ENCODE assay signal across 15 cellular contexts in the genomic region with DNA sequence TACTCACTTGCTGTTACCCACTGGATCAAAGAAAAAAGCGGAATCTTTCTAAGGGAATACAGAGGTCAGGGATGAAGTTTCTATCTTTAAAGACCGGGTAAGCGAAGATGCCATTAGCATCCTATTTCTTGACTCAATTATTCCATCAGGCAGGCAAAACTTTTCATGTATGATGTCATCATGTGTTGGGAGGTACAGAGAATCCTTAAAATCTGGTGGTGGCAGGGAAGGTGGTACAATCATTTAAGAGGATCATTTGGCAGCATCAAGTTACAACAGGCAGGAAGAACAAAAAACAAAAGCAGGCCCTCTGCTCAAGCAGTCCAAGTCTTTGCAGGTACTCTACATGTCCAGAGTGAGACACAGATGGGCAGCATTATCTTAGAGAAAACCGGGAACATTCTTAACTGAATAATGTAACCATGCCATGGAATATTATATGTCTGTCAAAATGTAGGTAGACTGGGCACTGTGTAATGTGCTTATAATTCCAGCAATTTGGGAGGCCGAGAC. TPM values are rescaled to one million over a fixed set of nuclear protein-coding genes. Genes with fewer than 3 reads are reported as not detected.
DNase-seq lines count a peak whose midpoint lies in the region; ATAC-seq, FAIRE-seq and TF ChIP-seq lines count a peak whose summit lies in the region.
"Had no signal": no experiment of that assay in that cellular context is flagged by ENCODE, and none has a peak within 500 bp of the region (broad histone marks: within the 10 kb centered on the region; RNA-seq: fewer than 3 reads in every experiment).

No MANE protein-coding gene starts in this region.

- DNase-seq in HepG2 (ENCODE audit: low spot score): no peak
- DNase-seq in right lobe of liver: no peak
- no peak for DNase-seq in naive thymus-derived CD4-positive, alpha-beta T cell
- DNase-seq in type B pancreatic cell (ENCODE audit: extremely low spot score, unreplicated experiment): no peak
- no peak for DNase-seq in CD4-positive, alpha-beta memory T cell
- no peak for DNase-seq in NCI-H128 (lab: John Stamatoyannopoulos, UW; ENCODE audit: unreplicated experiment)
- no peak for DNase-seq in HK-2 (ENCODE audit: unreplicated experiment)
- DNase-seq: ACHN; CD8-positive, alpha-beta T cell; Karpas-422; NCI-H1417 treated with DMSO at 0.1 percent for 48 hours; NCI-H2081; NCI-H2227 treated with DMSO at 0.1 percent for 48 hours; PC-3 had no signal

- WGBS in HepG2 (ENCODE audit: low lambda C conversion rate): 95% methylated on average over 5 of the region's 5 CpGs
- 91% methylated on average over 5 of the region's 5 CpGs for WGBS in right lobe of liver (ENCODE audit: insufficient coverage, low coverage, low lambda C conversion rate, missing lambda C conversion rate)

- H3K27ac Mint-ChIP-seq in activated T-helper 17 cell treated with anti-CD3 and anti-CD28 coated beads, Interleukin-2, amount 50 U/mL, for 72 hours: peak overlapping the region; percentile 18
- peak overlapping the region in 6 of 9 donors; percentile 14 to 75 (median 36) for H3K27ac Mint-ChIP-seq in naive thymus-derived CD4-positive, alpha-beta T cell
- no peak overlapping the region for H3K27ac Mint-ChIP-seq in type B pancreatic cell
- H3K27ac Mint-ChIP-seq in CD4-positive, alpha-beta memory T cell: peak overlapping the region in 2 of 7 donors; percentile 12 to 19

- TF ChIP-seq POLR2A in HepG2 (IDR thresholded peaks at IDR 0.05; ENCODE audit: insufficient read depth in 1 of 2, low read depth in 2 of 2, low read length in 2 of 2): no peak
- no peak for TF ChIP-seq POLR2A in right lobe of liver (IDR thresholded peaks at IDR 0.05)

- no peaks in the 10 kb centered on the region for H3K36me3 Mint-ChIP-seq in activated T-helper 17 cell treated with anti-CD3 and anti-CD28 coated beads, Interleukin-2, amount 50 U/mL, for 72 hours (ENCODE audit: low read depth)
- peaks cover 0 to 8% (median 3%) of the 10 kb centered on the region in 5 donors for H3K36me3 Mint-ChIP-seq in naive thymus-derived CD4-positive, alpha-beta T cell
- peaks cover 6% of the 10 kb centered on the region for H3K36me3 Mint-ChIP-seq in type B pancreatic cell
- H3K36me3 Mint-ChIP-seq in CD4-positive, alpha-beta memory T cell: peaks cover 3 to 6% of the 10 kb centered on the region in 2 donors

- peaks cover 36% of the 10 kb centered on the region for H3K4me1 ChIP-seq in HepG2 (ENCODE audit: insufficient read depth, low read length)
- H3K4me1 ChIP-seq in right lobe of liver: peaks cover 0 to 13% (median 5%) of the 10 kb centered on the region in 4 donors
- H3K4me1 ChIP-seq in naive thymus-derived CD4-positive, alpha-beta T cell (ENCODE audit: control insufficient read depth in 2 of 2, insufficient read depth in 2 of 2, low read length in 2 of 2): peaks cover 18 to 22% of the 10 kb centered on the region in 2 donors
- H3K4me1 ChIP-seq in CD4-positive, alpha-beta memory T cell (ENCODE audit: insufficient read depth, low read length): peaks cover 28% of the 10 kb centered on the region

- H3K4me3 Mint-ChIP-seq in activated T-helper 17 cell treated with anti-CD3 and anti-CD28 coated beads, Interleukin-2, amount 50 U/mL, for 72 hours: no peak overlapping the region
- peak overlapping the region in 3 of 10 donors; percentile 27 to 45 (median 37) for H3K4me3 Mint-ChIP-seq in naive thymus-derived CD4-positive, alpha-beta T cell
- peak overlapping the region; percentile 42 for H3K4me3 Mint-ChIP-seq in type B pancreatic cell
- no peak overlapping the region for H3K4me3 Mint-ChIP-seq in CD4-positive, alpha-beta memory T cell
- H3K4me3 Mint-ChIP-seq: CD8-positive, alpha-beta T cell had no signal

- no peak for TF ChIP-seq RAD21 in HepG2 (CRISPR knock-in tag; IDR thresholded peaks at IDR 0.05)

- H3K36me3 ChIP-seq in HepG2 (replicated peaks in 1 of 2; ENCODE audit: control insufficient read depth in 1 of 2, insufficient read depth in 2 of 2, low read length in 2 of 2) (peaks cover 3 to 5% of the 10 kb centered on the region in 2 experiments; a peak in 3 of 5 replicates), right lobe of liver (no peaks in the 10 kb centered on the region)
- no peaks in the 10 kb centered on the region for H3K36me3 ChIP-seq in naive thymus-derived CD4-positive, alpha-beta T cell (ENCODE audit: control insufficient read depth in 2 of 3, insufficient read depth in 3 of 3, low read length in 3 of 3)
- peaks cover 4% of the 10 kb centered on the region for H3K36me3 ChIP-seq in CD4-positive, alpha-beta memory T cell (ENCODE audit: insufficient read depth, low read length)

- ATAC-seq in HepG2: no peak
- ATAC-seq in right lobe of liver: no peak
- ATAC-seq in activated T-helper 17 cell treated with anti-CD3 and anti-CD28 coated beads, Interleukin-2, amount 50 U/mL, for 72 hours (replicated peaks): no peak
- ATAC-seq in naive thymus-derived CD4-positive, alpha-beta T cell: no peak
- ATAC-seq: CD8-positive, alpha-beta T cell; PC-3 had no signal

- H3K4me3 ChIP-seq in HepG2 (replicated peaks in 1 of 3; ENCODE audit: insufficient read depth in 1 of 3, low read depth in 2 of 3, low read length in 3 of 3): no peak overlapping the region
- H3K4me3 ChIP-seq in right lobe of liver: no peak overlapping the region
- H3K4me3 ChIP-seq in naive thymus-derived CD4-positive, alpha-beta T cell (ENCODE audit: low read length): no peak overlapping the region
- H3K4me3 ChIP-seq in CD4-positive, alpha-beta memory T cell (ENCODE audit: low read length in 2 of 2): no peak overlapping the region

- in situ Hi-C loops in HepG2 (cut with HindIII; ENCODE audit: extremely low pct_ligation_motif_present, low pct_unique_long_range_greater_than_20kb): no loop called here

- no peak overlapping the region for H3K9ac ChIP-seq in HepG2 (ENCODE audit: insufficient read depth, low read depth, low read length)

- no peak overlapping the region for H3K4me2 ChIP-seq in HepG2 (ENCODE audit: low read depth, low read length)

- H3K9me3 ChIP-seq in HepG2 (ENCODE audit: low read length): no peaks in the 10 kb centered on the region
- H3K9me3 ChIP-seq in right lobe of liver: no peaks in the 10 kb centered on the region
- no peaks in the 10 kb centered on the region for H3K9me3 ChIP-seq in naive thymus-derived CD4-positive, alpha-beta T cell (ENCODE audit: control insufficient read depth in 2 of 3, low read length in 3 of 3)
- H3K9me3 ChIP-seq in CD4-positive, alpha-beta memory T cell (ENCODE audit: control insufficient read depth in 1 of 2, low read length in 2 of 2): no peaks in the 10 kb centered on the region

- no peaks in the 10 kb centered on the region for H3K27me3 Mint-ChIP-seq in activated T-helper 17 cell treated with anti-CD3 and anti-CD28 coated beads, Interleukin-2, amount 50 U/mL, for 72 hours
- no peaks in the 10 kb centered on the region for H3K27me3 Mint-ChIP-seq in naive thymus-derived CD4-positive, alpha-beta T cell
- H3K27me3 Mint-ChIP-seq in type B pancreatic cell: no peaks in the 10 kb centered on the region
- no peaks in the 10 kb centered on the region for H3K27me3 Mint-ChIP-seq in CD4-positive, alpha-beta memory T cell

- POLR2A ChIA-PET in HepG2 (lab: Yijun Ruan, JAX): interaction anchor here (1.1 kb wide), 1 partner anchor 33 kb away, joined by 3 read pairs; a partner anchor contains a TSS
- POLR2A ChIA-PET in naive thymus-derived CD4-positive, alpha-beta T cell (lab: Charles Lee): no interaction called here
- POLR2A ChIA-PET in CD4-positive, alpha-beta memory T cell (lab: Charles Lee; ENCODE audit: partially characterized antibody): no interaction called here

- no TSS peak for BruUV-seq in HepG2 (replicated peaks; lab: Mats Ljungman, UMichigan)

- H3K9me3 Mint-ChIP-seq in activated T-helper 17 cell treated with anti-CD3 and anti-CD28 coated beads, Interleukin-2, amount 50 U/mL, for 72 hours: no peaks in the 10 kb centered on the region
- no peaks in the 10 kb centered on the region for H3K9me3 Mint-ChIP-seq in naive thymus-derived CD4-positive, alpha-beta T cell
- no peaks in the 10 kb centered on the region for H3K9me3 Mint-ChIP-seq in type B pancreatic cell
- no peaks in the 10 kb centered on the region for H3K9me3 Mint-ChIP-seq in CD4-positive, alpha-beta memory T cell
- H3K9me3 Mint-ChIP-seq: CD8-positive, alpha-beta T cell had no signal

- no peak overlapping the region for H2AFZ ChIP-seq in HepG2 (ENCODE audit: low read length)

- no peak for FAIRE-seq in HepG2 (lab: Jason Lieb, UNC)

- H3K4me1 Mint-ChIP-seq in activated T-helper 17 cell treated with anti-CD3 and anti-CD28 coated beads, Interleukin-2, amount 50 U/mL, for 72 hours: peaks cover 20% of the 10 kb centered on the region
- H3K4me1 Mint-ChIP-seq in naive thymus-derived CD4-positive, alpha-beta T cell: peaks cover 25 to 62% (median 46%) of the 10 kb centered on the region in 7 donors
- peaks cover 21% of the 10 kb centered on the region for H3K4me1 Mint-ChIP-seq in type B pancreatic cell (ENCODE audit: unreplicated experiment)
- H3K4me1 Mint-ChIP-seq in CD4-positive, alpha-beta memory T cell: peaks cover 22 to 44% (median 37%) of the 10 kb centered on the region in 4 donors

- no peak overlapping the region for H3K27ac ChIP-seq in HepG2 (ENCODE audit: extremely low read length, insufficient read depth, low read length)
- H3K27ac ChIP-seq in right lobe of liver: no peak overlapping the region
- H3K27ac ChIP-seq in naive thymus-derived CD4-positive, alpha-beta T cell (ENCODE audit: low read depth, low read length): no peak overlapping the region
- no peak overlapping the region for H3K27ac ChIP-seq in CD4-positive, alpha-beta memory T cell (ENCODE audit: low read depth, low read length)

- H3K79me2 ChIP-seq in HepG2 (ENCODE audit: insufficient read depth, low read length): peaks cover 68% of the 10 kb centered on the region

- intact Hi-C loops in HepG2 (cut with micrococcal nuclease; ENCODE audit: unreplicated experiment) (no loop called here), right lobe of liver (cut with DNase I) (no loop called here)
- intact Hi-C loops in naive thymus-derived CD4-positive, alpha-beta T cell (cut with micrococcal nuclease): no loop called here
- intact Hi-C loops in CD4-positive, alpha-beta memory T cell (cut with micrococcal nuclease): no loop called here

- TF ChIP-seq CTCF in HepG2 (CRISPR knock-in tag; IDR thresholded peaks at IDR 0.05): no peak
- no peak for TF ChIP-seq CTCF in right lobe of liver (IDR thresholded peaks at IDR 0.05)
- no peak for TF ChIP-seq CTCF in type B pancreatic cell (conservative IDR thresholded peaks at IDR 0.05)

- no peaks in the 10 kb centered on the region for H3K27me3 ChIP-seq in HepG2 (ENCODE audit: control insufficient read depth in 1 of 2, insufficient read depth in 2 of 2, low read length in 2 of 2)
- no peaks in the 10 kb centered on the region for H3K27me3 ChIP-seq in right lobe of liver
- H3K27me3 ChIP-seq in naive thymus-derived CD4-positive, alpha-beta T cell (ENCODE audit: control insufficient read depth in 2 of 2, insufficient read depth in 2 of 2, low read length in 2 of 2): no peaks in the 10 kb centered on the region
- no peaks in the 10 kb centered on the region for H3K27me3 ChIP-seq in CD4-positive, alpha-beta memory T cell (ENCODE audit: insufficient read depth, low read length)

- CTCF ChIA-PET in HepG2 (lab: Yijun Ruan, JAX; ENCODE audit: low intra/inter-chr PET ratio, low total read pairs): no interaction called here
- CTCF ChIA-PET in naive thymus-derived CD4-positive, alpha-beta T cell (lab: Charles Lee): no interaction called here
- CTCF ChIA-PET in CD4-positive, alpha-beta memory T cell (lab: Charles Lee; ENCODE audit: partially characterized antibody): no interaction called here

- no peak for TF ChIP-seq EP300 in HepG2 (IDR thresholded peaks at IDR 0.05; ENCODE audit: low read depth in 2 of 2, low read length in 2 of 2)
- no peak for TF ChIP-seq EP300 in HepG2 (CRISPR knock-in tag; IDR thresholded peaks at IDR 0.05; ENCODE audit: borderline replicate concordance)

- H4K20me1 ChIP-seq in HepG2 (ENCODE audit: insufficient read depth, low read length): peaks cover 32% of the 10 kb centered on the region

RNA-seq across cellular contexts. Expression of a gene that starts 3.8 kb away (rescaled TPM):
- total RNA-seq in HepG2 (2016; rRNA removed; fragmentation: Illumina TruSeq; extraction: Trizol) (20.8 and 22.3 TPM in 2 replicates), right lobe of liver (10 to 100 TPM; 13.7 to 32.2 (median 25.2) TPM), type B pancreatic cell (ENCODE audit: low replicate concordance) (28.2 and 35.0 TPM in 2 replicates)
- 3.9 and 5.6 TPM in 2 replicates for total RNA-seq in HepG2 (2016; cell fraction: cytosol; rRNA removed; fragmentation: Illumina TruSeq; extraction: Trizol; ENCODE audit: low read depth)
- total RNA-seq in HepG2 (2016; cell fraction: insoluble cytoplasmic fraction; rRNA removed; fragmentation: Illumina TruSeq; extraction: Trizol): 19.9 and 24.0 TPM in 2 replicates
- 5.5 and 7.7 TPM in 2 replicates for total RNA-seq in HepG2 (2016; cell fraction: membrane; rRNA removed; fragmentation: Illumina TruSeq; extraction: Trizol)
- 12.6 and 14.4 TPM in 2 replicates for total RNA-seq in HepG2 (2016; cell fraction: nucleus; rRNA removed; fragmentation: Illumina TruSeq; extraction: Trizol)
- polyA plus RNA-seq in HepG2 (2011; rRNA removed): 25.8 and 29.7 TPM in 2 replicates
- polyA plus RNA-seq in HepG2 (2011; cell fraction: cytosol; rRNA removed): 14.7 and 17.8 TPM in 2 replicates
- 19.4 and 22.1 TPM in 2 replicates for polyA plus RNA-seq in HepG2 (2011; cell fraction: nucleus; rRNA removed)
- 13.7 and 15.6 TPM in 2 replicates for polyA plus RNA-seq in HepG2 (2012)
- 4.0 and 4.5 TPM in 2 replicates for polyA plus RNA-seq in HepG2 (2016; cell fraction: cytosol; fragmentation: Illumina TruSeq; extraction: Trizol; ENCODE audit: low read depth)
- polyA plus RNA-seq in HepG2 (2016; cell fraction: insoluble cytoplasmic fraction; fragmentation: Illumina TruSeq; extraction: Trizol; ENCODE audit: low read depth): 14.1 and 16.1 TPM in 2 replicates
- 3.7 and 3.8 TPM in 2 replicates for polyA plus RNA-seq in HepG2 (2016; cell fraction: membrane; fragmentation: Illumina TruSeq; extraction: Trizol; ENCODE audit: low read depth)
- polyA plus RNA-seq in HepG2 (2016; cell fraction: nucleus; fragmentation: Illumina TruSeq; extraction: Trizol; ENCODE audit: insufficient read depth, low read depth): 29.6 and 30.0 TPM in 2 replicates
- polyA minus RNA-seq in HepG2 (2011; rRNA and poly(A)+ RNA removed; ENCODE audit: low replicate concordance): 30.5 and 51.3 TPM in 2 replicates
- polyA minus RNA-seq in HepG2 (2011; cell fraction: cytosol; rRNA and poly(A)+ RNA removed): 14.4 and 19.8 TPM in 2 replicates
- 16.4 and 18.4 TPM in 2 replicates for polyA minus RNA-seq in HepG2 (2011; cell fraction: nucleus; rRNA and poly(A)+ RNA removed)
- 10 to 100 TPM; 19.0 to 27.5 TPM for total RNA-seq in activated T-helper 17 cell treated with anti-CD3 and anti-CD28 coated beads, Interleukin-2, amount 50 U/mL, for 72 hours
- 10 to 100 TPM; 20.0 to 33.7 (median 26.8) TPM for total RNA-seq in naive thymus-derived CD4-positive, alpha-beta T cell
- polyA plus RNA-seq in naive thymus-derived CD4-positive, alpha-beta T cell: 10 to 100 TPM; 22.0 to 40.6 TPM
- total RNA-seq in CD4-positive, alpha-beta memory T cell: 10 to 100 TPM; 35.5 to 36.1 TPM
- 10 to 100 TPM; 17.1 to 28.9 TPM for polyA plus RNA-seq in CD4-positive, alpha-beta memory T cell

RNA-seq across cellular contexts. Expression of a gene that starts 23.6 kb away (rescaled TPM):
- 9.9 and 11.2 TPM in 2 replicates for total RNA-seq in HepG2 (2016; rRNA removed; fragmentation: Illumina TruSeq; extraction: Trizol)
- total RNA-seq in HepG2 (2016; cell fraction: cytosol; rRNA removed; fragmentation: Illumina TruSeq; extraction: Trizol; ENCODE audit: low read depth): 27.1 and 31.4 TPM in 2 replicates
- 7.7 and 8.5 TPM in 2 replicates for total RNA-seq in HepG2 (2016; cell fraction: insoluble cytoplasmic fraction; rRNA removed; fragmentation: Illumina TruSeq; extraction: Trizol)
- total RNA-seq in HepG2 (2016; cell fraction: membrane; rRNA removed; fragmentation: Illumina TruSeq; extraction: Trizol): 39.7 and 40.1 TPM in 2 replicates
- total RNA-seq in HepG2 (2016; cell fraction: nucleus; rRNA removed; fragmentation: Illumina TruSeq; extraction: Trizol): 4.1 and 4.4 TPM in 2 replicates
- 14.2 and 16.0 TPM in 2 replicates for polyA plus RNA-seq in HepG2 (2011; rRNA removed)
- 13.8 and 14.2 TPM in 2 replicates for polyA plus RNA-seq in HepG2 (2011; cell fraction: cytosol; rRNA removed)
- polyA plus RNA-seq in HepG2 (2011; cell fraction: nucleus; rRNA removed): 3.6 and 5.4 TPM in 2 replicates
- 6.9 and 8.8 TPM in 2 replicates for polyA plus RNA-seq in HepG2 (2012)
- 91.7 and 93.4 TPM in 2 replicates for polyA plus RNA-seq in HepG2 (2016; cell fraction: cytosol; fragmentation: Illumina TruSeq; extraction: Trizol; ENCODE audit: low read depth)
- 15.2 and 16.0 TPM in 2 replicates for polyA plus RNA-seq in HepG2 (2016; cell fraction: insoluble cytoplasmic fraction; fragmentation: Illumina TruSeq; extraction: Trizol; ENCODE audit: low read depth)
- 66.7 and 74.8 TPM in 2 replicates for polyA plus RNA-seq in HepG2 (2016; cell fraction: membrane; fragmentation: Illumina TruSeq; extraction: Trizol; ENCODE audit: low read depth)
- 10.1 and 10.4 TPM in 2 replicates for polyA plus RNA-seq in HepG2 (2016; cell fraction: nucleus; fragmentation: Illumina TruSeq; extraction: Trizol; ENCODE audit: insufficient read depth, low read depth)
- polyA minus RNA-seq in HepG2 (2011; rRNA and poly(A)+ RNA removed; ENCODE audit: low replicate concordance): 31.2 and 45.4 TPM in 2 replicates
- 5.8 and 6.0 TPM in 2 replicates for polyA minus RNA-seq in HepG2 (2011; cell fraction: cytosol; rRNA and poly(A)+ RNA removed)
- 4.4 and 5.1 TPM in 2 replicates for polyA minus RNA-seq in HepG2 (2011; cell fraction: nucleus; rRNA and poly(A)+ RNA removed)
- 10 to 100 TPM; 13.6 to 25.1 (median 17.8) TPM for total RNA-seq in right lobe of liver
- 1 to 10 TPM; 3.0 to 8.3 TPM for total RNA-seq in activated T-helper 17 cell treated with anti-CD3 and anti-CD28 coated beads, Interleukin-2, amount 50 U/mL, for 72 hours
- 10 to 100 TPM in 2 of 5 experiments, 1 to 10 TPM in 3; 6.3 to 13.9 (median 9.6) TPM for total RNA-seq in naive thymus-derived CD4-positive, alpha-beta T cell
- 10 to 100 TPM; 13.4 to 15.9 TPM for polyA plus RNA-seq in naive thymus-derived CD4-positive, alpha-beta T cell
- total RNA-seq in type B pancreatic cell (ENCODE audit: low replicate concordance): 11.4 and 16.7 TPM in 2 replicates
- total RNA-seq in CD4-positive, alpha-beta memory T cell: 10 to 100 TPM; 10.9 to 11.0 TPM
- polyA plus RNA-seq in CD4-positive, alpha-beta memory T cell: 10 to 100 TPM; 16.5 to 21.9 TPM

RNA-seq across cellular contexts. Expression of a gene that starts 33.3 kb away (rescaled TPM):
- total RNA-seq in HepG2 (2016; rRNA removed; fragmentation: Illumina TruSeq; extraction: Trizol) (135 and 143 TPM in 2 replicates), right lobe of liver (10 to 100 TPM; 45.2 to 83.4 (median 66.7) TPM), type B pancreatic cell (ENCODE audit: low replicate concordance) (96.6 and 101 TPM in 2 replicates)
- 121 and 142 TPM in 2 replicates for total RNA-seq in HepG2 (2016; cell fraction: cytosol; rRNA removed; fragmentation: Illumina TruSeq; extraction: Trizol; ENCODE audit: low read depth)
- total RNA-seq in HepG2 (2016; cell fraction: insoluble cytoplasmic fraction; rRNA removed; fragmentation: Illumina TruSeq; extraction: Trizol): 140 and 157 TPM in 2 replicates
- total RNA-seq in HepG2 (2016; cell fraction: membrane; rRNA removed; fragmentation: Illumina TruSeq; extraction: Trizol): 117 and 135 TPM in 2 replicates
- total RNA-seq in HepG2 (2016; cell fraction: nucleus; rRNA removed; fragmentation: Illumina TruSeq; extraction: Trizol): 60.4 and 60.7 TPM in 2 replicates
- 153 and 162 TPM in 2 replicates for polyA plus RNA-seq in HepG2 (2011; rRNA removed)
- 180 and 315 TPM in 2 replicates for polyA plus RNA-seq in HepG2 (2011; cell fraction: cytosol; rRNA removed)
- 97.9 and 112 TPM in 2 replicates for polyA plus RNA-seq in HepG2 (2011; cell fraction: nucleus; rRNA removed)
- 131 and 143 TPM in 2 replicates for polyA plus RNA-seq in HepG2 (2012)
- 161 and 177 TPM in 2 replicates for polyA plus RNA-seq in HepG2 (2016; cell fraction: cytosol; fragmentation: Illumina TruSeq; extraction: Trizol; ENCODE audit: low read depth)
- polyA plus RNA-seq in HepG2 (2016; cell fraction: insoluble cytoplasmic fraction; fragmentation: Illumina TruSeq; extraction: Trizol; ENCODE audit: low read depth): 160 and 176 TPM in 2 replicates
- polyA plus RNA-seq in HepG2 (2016; cell fraction: membrane; fragmentation: Illumina TruSeq; extraction: Trizol; ENCODE audit: low read depth): 136 TPM in 2 replicates
- polyA plus RNA-seq in HepG2 (2016; cell fraction: nucleus; fragmentation: Illumina TruSeq; extraction: Trizol; ENCODE audit: insufficient read depth, low read depth): 98.7 and 110 TPM in 2 replicates
- polyA minus RNA-seq in HepG2 (2011; rRNA and poly(A)+ RNA removed; ENCODE audit: low replicate concordance): 157 and 159 TPM in 2 replicates
- polyA minus RNA-seq in HepG2 (2011; cell fraction: cytosol; rRNA and poly(A)+ RNA removed): 50.6 and 68.1 TPM in 2 replicates
- 22.4 TPM in 2 replicates for polyA minus RNA-seq in HepG2 (2011; cell fraction: nucleus; rRNA and poly(A)+ RNA removed)
- total RNA-seq in activated T-helper 17 cell treated with anti-CD3 and anti-CD28 coated beads, Interleukin-2, amount 50 U/mL, for 72 hours: 100 to 1,000 TPM in 1 of 2 donors, 10 to 100 TPM in 1; 68.0 to 113 TPM
- 10 to 100 TPM; 44.2 to 76.6 (median 62.3) TPM for total RNA-seq in naive thymus-derived CD4-positive, alpha-beta T cell
- polyA plus RNA-seq in naive thymus-derived CD4-positive, alpha-beta T cell: 100 to 1,000 TPM; 169 to 187 TPM
- total RNA-seq in CD4-positive, alpha-beta memory T cell: 10 to 100 TPM; 52.2 to 52.7 TPM
- 100 to 1,000 TPM; 130 to 136 TPM for polyA plus RNA-seq in CD4-positive, alpha-beta memory T cell
